In genomic region chr17:17205368-17206148, GRCh38 we compare ENCODE assay signal across 7 cellular contexts. TPM values are rescaled to one million over a fixed set of nuclear protein-coding genes. Genes with fewer than 3 reads are reported as not detected.
DNase-seq lines count a peak whose midpoint lies in the region; ATAC-seq and TF ChIP-seq lines count a peak whose summit lies in the region.

No MANE protein-coding gene starts in this region.

- H3K27ac ChIP-seq in Panc1 (ENCODE audit: low read length), result peak overlapping the region; percentile 63
- peak overlapping the region; percentile 92 for H3K27ac ChIP-seq in skeletal muscle tissue (ENCODE audit: low read depth, low read length)

- intact Hi-C loops in Panc1 (cut with micrococcal nuclease; ENCODE audit: unreplicated experiment), result no loop called here

- H3K36me3 ChIP-seq in Panc1 (ENCODE audit: control insufficient read depth, insufficient read depth, low read length), result no peaks in the 10 kb centered on the region
- peaks cover 2 to 8% (median 3%) of the 10 kb centered on the region in 3 donors for H3K36me3 ChIP-seq in skeletal muscle tissue (ENCODE audit: control insufficient read depth in 3 of 3, insufficient read depth in 3 of 3, low read length in 3 of 3)

- ATAC-seq in GM18861 (IDR thresholded peaks at IDR 0.05; ENCODE audit: unreplicated experiment) (peak; percentile 7), HG03025 (IDR thresholded peaks at IDR 0.05; ENCODE audit: low FRiP score, unreplicated experiment) (peak; percentile 17), Panc1 (peak; percentile 58)

- H3K4me3 ChIP-seq in Panc1 (ENCODE audit: low read depth in 2 of 2, low read length in 2 of 2), result peak overlapping the region; percentile 56 to 67
- peak overlapping the region; percentile 54 to 82 (median 80) for H3K4me3 ChIP-seq in skeletal muscle tissue (ENCODE audit: low read length in 3 of 3)

- CTCF ChIA-PET in Panc1 (lab: Charles Lee), result no interaction called here

- no peaks in the 10 kb centered on the region for H3K9me3 ChIP-seq in Panc1 (ENCODE audit: control insufficient read depth, insufficient read depth, low read depth, low read length)
- H3K9me3 ChIP-seq in skeletal muscle tissue (ENCODE audit: control insufficient read depth in 3 of 3, low read length in 3 of 3), result no peaks in the 10 kb centered on the region

- H3K9ac ChIP-seq in skeletal muscle tissue (ENCODE audit: low read depth in 1 of 3, low read length in 3 of 3), result peak overlapping the region; percentile 76 to 92 (median 84)

- DNase-seq in Panc1 (ENCODE audit: low read depth, low spot score) (no peak), glomerular visceral epithelial cell (ENCODE audit: extremely low spot score) (peak; percentile 72), hippocampal formation (lab: John Stamatoyannopoulos, UW) (no peak)
- peak; percentile 61 for DNase-seq in activated T-helper 9 cell treated with anti-CD3 and anti-CD28 coated beads, Interleukin-2, amount 50 U/mL, for 16 hours (ENCODE audit: low read depth)

- no peak for TF ChIP-seq CTCF in Panc1 (IDR thresholded peaks at IDR 0.05)

- in situ Hi-C loops in Panc1 (cut with HindIII; ENCODE audit: low pct_unique_long_range_greater_than_20kb, low sequenced_read_pairs), result no loop called here

- no TSS peak for BruUV-seq in Panc1 (replicated peaks; lab: Mats Ljungman, UMichigan)

- H3K27me3 ChIP-seq in Panc1 (ENCODE audit: control insufficient read depth, insufficient read depth, low read length), result no peaks in the 10 kb centered on the region
- no peaks in the 10 kb centered on the region for H3K27me3 ChIP-seq in skeletal muscle tissue (ENCODE audit: control insufficient read depth in 3 of 3, insufficient read depth in 3 of 3, low read length in 3 of 3)

- H3K4me1 ChIP-seq in Panc1 (ENCODE audit: control insufficient read depth, insufficient read depth, low read length), result peaks cover 8% of the 10 kb centered on the region
- peaks cover 27 to 35% (median 31%) of the 10 kb centered on the region in 3 donors for H3K4me1 ChIP-seq in skeletal muscle tissue (ENCODE audit: control insufficient read depth in 3 of 3, insufficient read depth in 3 of 3, low read length in 3 of 3)

- POLR2A ChIA-PET in Panc1 (lab: Charles Lee), result no interaction called here

RNA-seq across cellular contexts. Expression of gene PLD6, which starts 0.6 kb away (rescaled TPM):
- total RNA-seq in Panc1 (2021; ENCODE audit: unreplicated experiment) (4.2 TPM), skeletal muscle tissue (4.2 TPM)
- polyA plus RNA-seq in Panc1 (2012; ENCODE audit: insufficient read length), result 2.4 TPM

RNA-seq across cellular contexts. Expression of gene FLCN, which starts 31.4 kb away (rescaled TPM):
- total RNA-seq in Panc1 (2021; ENCODE audit: unreplicated experiment), result 71.6 TPM
- 46.8 TPM for polyA plus RNA-seq in Panc1 (2012; ENCODE audit: insufficient read length)
- 20.9 TPM for total RNA-seq in skeletal muscle tissue

Comparison
In these comparisons a context has a peak if more than half of its experiments do, and no peak if none do; other contexts are left out.
1. ATAC-seq: peak in every context shown above with its lines; median percentile 58 in Panc1; 17 in HG03025; 7 in GM18861.
2. DNase-seq: peak in activated T-helper 9 cell treated with anti-CD3 and anti-CD28 coated beads, Interleukin-2, amount 50 U/mL, for 16 hours (single experiment) and glomerular visceral epithelial cell (single experiment); none in Panc1 (single experiment) and hippocampal formation (0 of 2).